ENCODE assay signal across 13 cellular contexts in genomic region chr20:58853976-58854637, GRCh38. TPM values are rescaled to one million over a fixed set of nuclear protein-coding genes. Genes with fewer than 3 reads are reported as not detected.
DNase-seq lines count a peak whose midpoint lies in the region; ATAC-seq lines count a peak whose summit lies in the region.
"Had no signal": no experiment of that assay in that cellular context is flagged by ENCODE, and none has a peak within 500 bp of the region (broad histone marks: within the 10 kb centered on the region; RNA-seq: fewer than 3 reads in every experiment).

No MANE protein-coding gene starts in this region.

- H3K36me3 Mint-ChIP-seq in activated T-cell treated with anti-CD3 and anti-CD28 coated beads, Interleukin-2, amount 50 U/mL, for 24 hours (ENCODE audit: low read depth), result peaks cover 3% of the 10 kb centered on the region
- no peaks in the 10 kb centered on the region for H3K36me3 Mint-ChIP-seq in activated CD8-positive, alpha-beta T cell treated with anti-CD3 and anti-CD28 coated beads, Interleukin-2, amount 10 ng/mL, durations not matched to agents 7 days and 5 days (ENCODE audit: low read depth)
- no peaks in the 10 kb centered on the region for H3K36me3 Mint-ChIP-seq in stimulated activated effector memory CD8-positive, alpha-beta T cell treated with anti-CD3 and anti-CD28 coated beads, Interleukin-12 subunit alpha, Interleukin-12 subunit beta, amount 100 ng/mL, for 72 hours

- CTCF ChIA-PET in activated CD8-positive, alpha-beta T cell treated with anti-CD3 and anti-CD28 coated beads, Interleukin-2, amount 10 ng/mL, durations not matched to agents 7 days and 5 days (lab: Charles Lee), result interaction anchor here (3.2 kb wide), 1 partner anchor 206 kb away, joined by 11 read pairs; no protein-coding TSS in a partner anchor

- ATAC-seq in activated CD8-positive, alpha-beta T cell treated with anti-CD3 and anti-CD28 coated beads, Interleukin-2, amount 10 ng/mL, durations not matched to agents 7 days and 5 days, result no peak
- no peak for ATAC-seq in stimulated activated effector memory CD8-positive, alpha-beta T cell treated with anti-CD3 and anti-CD28 coated beads, Interleukin-12 subunit alpha, Interleukin-12 subunit beta, amount 100 ng/mL, for 72 hours
- ATAC-seq in activated CD4-positive, CD25-positive, alpha-beta regulatory T cell treated with anti-CD3 and anti-CD28 coated beads, Interleukin-2, amount 50 U/mL, for 24 hours, result no peak
- ATAC-seq: pancreas, upper lobe of right lung had no signal

- H3K4me3 Mint-ChIP-seq in activated T-cell treated with anti-CD3 and anti-CD28 coated beads, Interleukin-2, amount 50 U/mL, for 24 hours, result peak overlapping the region; percentile 53
- H3K4me3 Mint-ChIP-seq in activated CD8-positive, alpha-beta T cell treated with anti-CD3 and anti-CD28 coated beads, Interleukin-2, amount 10 ng/mL, durations not matched to agents 7 days and 5 days, result peak overlapping the region; percentile 30
- H3K4me3 Mint-ChIP-seq in stimulated activated effector memory CD8-positive, alpha-beta T cell treated with anti-CD3 and anti-CD28 coated beads, Interleukin-12 subunit alpha, Interleukin-12 subunit beta, amount 100 ng/mL, for 72 hours, result peak overlapping the region; percentile 59

- no peak overlapping the region for H3K27ac Mint-ChIP-seq in activated T-cell treated with anti-CD3 and anti-CD28 coated beads, Interleukin-2, amount 50 U/mL, for 24 hours
- H3K27ac Mint-ChIP-seq in activated CD8-positive, alpha-beta T cell treated with anti-CD3 and anti-CD28 coated beads, Interleukin-2, amount 10 ng/mL, durations not matched to agents 7 days and 5 days, result no peak overlapping the region
- H3K27ac Mint-ChIP-seq in stimulated activated effector memory CD8-positive, alpha-beta T cell treated with anti-CD3 and anti-CD28 coated beads, Interleukin-12 subunit alpha, Interleukin-12 subunit beta, amount 100 ng/mL, for 72 hours, result no peak overlapping the region

- DNase-seq in activated T-cell treated with anti-CD3 and anti-CD28 coated beads, Interleukin-2, amount 50 U/mL, for 24 hours, result peak; percentile 33
- DNase-seq in activated T-cell treated with anti-CD3 and anti-CD28 coated beads, Interleukin-2, amount 50 U/mL, for 1 hour, result no peak
- DNase-seq in activated CD8-positive, alpha-beta T cell treated with anti-CD3 and anti-CD28 coated beads, Interleukin-2, amount 10 ng/mL, durations not matched to agents 7 days and 5 days, result no peak
- no peak for DNase-seq in stimulated activated effector memory CD8-positive, alpha-beta T cell treated with anti-CD3 and anti-CD28 coated beads, Interleukin-12 subunit alpha, Interleukin-12 subunit beta, amount 100 ng/mL, for 72 hours (ENCODE audit: low spot score in 2 of 2)
- DNase-seq in NCI-H345 treated with DMSO at 0.1 percent for 48 hours (lab: John Stamatoyannopoulos, UW; ENCODE audit: unreplicated experiment) (no peak), NCI-H69 (lab: John Stamatoyannopoulos, UW) (no peak)
- DNase-seq: activated effector memory CD4-positive, alpha-beta T cell treated with Interleukin-2 at 50 U/mL for 16 hours; dermis blood vessel endothelial cell; NCI-H2081 treated with DMSO at 0.1 percent for 48 hours; upper lobe of right lung had no signal

- peak overlapping the region; percentile 16; the same call in 1 of the 2 replicates for H3K4me3 ChIP-seq in iPS-18c (ENCODE audit: insufficient read depth, low read depth, low read length)
- H3K4me3 ChIP-seq: upper lobe of right lung had no signal

- peaks cover 81% of the 10 kb centered on the region for H3K27me3 Mint-ChIP-seq in activated T-cell treated with anti-CD3 and anti-CD28 coated beads, Interleukin-2, amount 50 U/mL, for 24 hours
- peaks cover 57% of the 10 kb centered on the region for H3K27me3 Mint-ChIP-seq in activated CD8-positive, alpha-beta T cell treated with anti-CD3 and anti-CD28 coated beads, Interleukin-2, amount 10 ng/mL, durations not matched to agents 7 days and 5 days (ENCODE audit: low read depth)

- POLR2A ChIA-PET in activated CD8-positive, alpha-beta T cell treated with anti-CD3 and anti-CD28 coated beads, Interleukin-2, amount 10 ng/mL, durations not matched to agents 7 days and 5 days (lab: Charles Lee), result interaction anchor here (1.5 kb wide), 1 partner anchor 203 kb away, joined by 5 read pairs; the partner anchor contains the start of gene STX16

- peaks cover 2% of the 10 kb centered on the region for H3K9me3 ChIP-seq in iPS-18c (ENCODE audit: control insufficient read depth, insufficient read depth, low read length)
- H3K9me3 ChIP-seq: pancreas, upper lobe of right lung had no signal

- H3K9me3 Mint-ChIP-seq in activated T-cell treated with anti-CD3 and anti-CD28 coated beads, Interleukin-2, amount 50 U/mL, for 24 hours, result no peaks in the 10 kb centered on the region
- no peaks in the 10 kb centered on the region for H3K9me3 Mint-ChIP-seq in activated CD8-positive, alpha-beta T cell treated with anti-CD3 and anti-CD28 coated beads, Interleukin-2, amount 10 ng/mL, durations not matched to agents 7 days and 5 days (ENCODE audit: insufficient read depth)
- no peaks in the 10 kb centered on the region for H3K9me3 Mint-ChIP-seq in stimulated activated effector memory CD8-positive, alpha-beta T cell treated with anti-CD3 and anti-CD28 coated beads, Interleukin-12 subunit alpha, Interleukin-12 subunit beta, amount 100 ng/mL, for 72 hours

- H3K4me1 Mint-ChIP-seq in activated T-cell treated with anti-CD3 and anti-CD28 coated beads, Interleukin-2, amount 50 U/mL, for 24 hours (ENCODE audit: low read depth), result peaks cover 34% of the 10 kb centered on the region
- H3K4me1 Mint-ChIP-seq in activated CD8-positive, alpha-beta T cell treated with anti-CD3 and anti-CD28 coated beads, Interleukin-2, amount 10 ng/mL, durations not matched to agents 7 days and 5 days (ENCODE audit: low read depth), result peaks cover 41% of the 10 kb centered on the region
- peaks cover 41% of the 10 kb centered on the region for H3K4me1 Mint-ChIP-seq in stimulated activated effector memory CD8-positive, alpha-beta T cell treated with anti-CD3 and anti-CD28 coated beads, Interleukin-12 subunit alpha, Interleukin-12 subunit beta, amount 100 ng/mL, for 72 hours

RNA-seq across cellular contexts. Expression of gene GNAS, which starts 1.6 kb away (rescaled TPM):
- 100 to 1,000 TPM; 912 to 952 TPM for total RNA-seq in activated CD8-positive, alpha-beta T cell treated with anti-CD3 and anti-CD28 coated beads, Interleukin-2, amount 10 ng/mL, durations not matched to agents 7 days and 5 days

RNA-seq across cellular contexts. Expression of gene GNAS-AS1, which starts 3.4 kb away (rescaled TPM):
- 1 to 10 TPM; 1.3 to 2.0 TPM for total RNA-seq in activated CD8-positive, alpha-beta T cell treated with anti-CD3 and anti-CD28 coated beads, Interleukin-2, amount 10 ng/mL, durations not matched to agents 7 days and 5 days
- total RNA-seq: dermis blood vessel endothelial cell had no signal
